Comparison of ENCODE assay signal across 14 cellular contexts in genomic region chr10:13839430-13839986, GRCh38.
A peak's percentile ranks its signal among the peaks of the same experiment; 100 is the strongest.
DNase-seq lines count a peak whose midpoint lies in the region; ATAC-seq, FAIRE-seq and TF ChIP-seq lines count a peak whose summit lies in the region.
"Had no signal": no experiment of that assay in that cellular context is flagged by ENCODE, and none has a peak within 500 bp of the region (broad histone marks: within the 10 kb centered on the region; RNA-seq: fewer than 3 reads in every experiment).

No MANE protein-coding gene starts in this region.

- peak; percentile 57 for FAIRE-seq in RCC 7860 (lab: Jason Lieb, UNC)
- FAIRE-seq: GM12892 had no signal

- peaks cover 5% of the 10 kb centered on the region for H3K4me1 Mint-ChIP-seq in stimulated activated effector memory CD8-positive, alpha-beta T cell treated with anti-CD3 and anti-CD28 coated beads, Interleukin-12 subunit alpha, Interleukin-12 subunit beta, amount 100 ng/mL, for 72 hours
- H3K4me1 Mint-ChIP-seq: natural killer cell had no signal

- H3K27me3 ChIP-seq in neuronal stem cell (ENCODE audit: control insufficient read depth in 3 of 3, insufficient read depth in 3 of 3, low read depth in 1 of 3, low read length in 3 of 3) = no peaks in the 10 kb centered on the region
- H3K27me3 ChIP-seq: adrenal gland; BLaER1 treated with 17β-estradiol and CSF1 and Interleukin-3, amounts not matched to agents 10 nM and 100 nM had no signal

- H3K4me3 Mint-ChIP-seq in stimulated activated effector memory CD8-positive, alpha-beta T cell treated with anti-CD3 and anti-CD28 coated beads, Interleukin-12 subunit alpha, Interleukin-12 subunit beta, amount 100 ng/mL, for 72 hours = no peak overlapping the region
- H3K4me3 Mint-ChIP-seq: natural killer cell had no signal

- no peak overlapping the region for H3K27ac ChIP-seq in neuronal stem cell (replicated peaks; ENCODE audit: low read length)
- H3K27ac ChIP-seq: BLaER1 treated with 17β-estradiol and CSF1 and Interleukin-3, amounts not matched to agents 10 nM and 100 nM had no signal

- no peak overlapping the region for H4K8ac ChIP-seq in neuronal stem cell (ENCODE audit: low read depth, low read length)

- H2BK5ac ChIP-seq in neuronal stem cell (ENCODE audit: low read length) = peak overlapping the region; percentile 32

- no peak overlapping the region for H2BK15ac ChIP-seq in neuronal stem cell (ENCODE audit: low read length)

- H3K4me2 ChIP-seq in neuronal stem cell (ENCODE audit: insufficient read depth, low read length, poor library complexity, severe bottlenecking) = no peak overlapping the region

- no peak overlapping the region for H2AFZ ChIP-seq in neuronal stem cell (ENCODE audit: low read length)

- H3K4me3 ChIP-seq in AG09309 (ENCODE audit: control insufficient read depth, low read depth, low read length) (no peak overlapping the region), neuronal stem cell (ENCODE audit: low read length in 2 of 2) (no peak overlapping the region)
- H3K4me3 ChIP-seq: adrenal gland; BLaER1 treated with 17β-estradiol and CSF1 and Interleukin-3, amounts not matched to agents 10 nM and 100 nM had no signal

- no CpG with 5 or more reads among the region's 9 CpGs for WGBS in neuronal stem cell (ENCODE audit: extremely low coverage in 2 of 2, insufficient read length in 2 of 2, insufficient replicate concordance in 1 of 2), 2 donors

- no peak overlapping the region for H3K27ac Mint-ChIP-seq in stimulated activated effector memory CD8-positive, alpha-beta T cell treated with anti-CD3 and anti-CD28 coated beads, Interleukin-12 subunit alpha, Interleukin-12 subunit beta, amount 100 ng/mL, for 72 hours
- H3K27ac Mint-ChIP-seq: natural killer cell had no signal

- H3K36me3 ChIP-seq in neuronal stem cell (replicated peaks in 1 of 2; ENCODE audit: control insufficient read depth in 2 of 2, insufficient read depth in 2 of 2, low read length in 2 of 2) = peaks cover 4 to 53% of the 10 kb centered on the region in 2 donors
- H3K36me3 ChIP-seq: adrenal gland; BLaER1 treated with 17β-estradiol and CSF1 and Interleukin-3, amounts not matched to agents 10 nM and 100 nM had no signal

- H3K4me1 ChIP-seq in neuronal stem cell (ENCODE audit: control insufficient read depth in 2 of 2, insufficient read depth in 1 of 2, low read depth in 1 of 2, low read length in 2 of 2) = peaks cover 5 to 10% of the 10 kb centered on the region in 2 donors

- DNase-seq in AG09309 (ENCODE audit: low read depth) = peak; percentile 35
- DNase-seq in RCC 7860 (ENCODE audit: low spot score) = peak; percentile 65
- peak; percentile 54 for DNase-seq in fibroblast of gingiva (ENCODE audit: low read depth)
- no peak for DNase-seq in neuronal stem cell (ENCODE audit: low spot score)
- DNase-seq in stimulated activated effector memory CD8-positive, alpha-beta T cell treated with anti-CD3 and anti-CD28 coated beads, Interleukin-12 subunit alpha, Interleukin-12 subunit beta, amount 100 ng/mL, for 72 hours (ENCODE audit: low spot score in 2 of 2) = no peak
- DNase-seq in UCSD-AML1 (lab: John Stamatoyannopoulos, UW; ENCODE audit: unreplicated experiment) = no peak
- DNase-seq: activated CD8-positive, alpha-beta memory T cell treated with anti-CD3 and anti-CD28 coated beads for 24 hours; natural killer cell; NCI-H2029 treated with DMSO at 0.1 percent for 48 hours had no signal

- H3K36me3 Mint-ChIP-seq in stimulated activated effector memory CD8-positive, alpha-beta T cell treated with anti-CD3 and anti-CD28 coated beads, Interleukin-12 subunit alpha, Interleukin-12 subunit beta, amount 100 ng/mL, for 72 hours = no peaks in the 10 kb centered on the region
- H3K36me3 Mint-ChIP-seq: natural killer cell had no signal

- H2BK120ac ChIP-seq in neuronal stem cell (ENCODE audit: low read depth, low read length) = peak overlapping the region; percentile 42

- no peak overlapping the region for H4K91ac ChIP-seq in neuronal stem cell (ENCODE audit: low read depth, low read length, poor library complexity)

- H3K79me1 ChIP-seq in neuronal stem cell (ENCODE audit: low read depth, low read length) = no peaks in the 10 kb centered on the region

- H3K9me3 ChIP-seq in neuronal stem cell (replicated peaks in 1 of 2; ENCODE audit: control insufficient read depth in 2 of 2, insufficient read depth in 1 of 2, low read depth in 1 of 2, low read length in 2 of 2) = peaks cover 8 to 17% of the 10 kb centered on the region in 2 donors
- H3K9me3 ChIP-seq: adrenal gland had no signal

- H3K9me3 Mint-ChIP-seq in stimulated activated effector memory CD8-positive, alpha-beta T cell treated with anti-CD3 and anti-CD28 coated beads, Interleukin-12 subunit alpha, Interleukin-12 subunit beta, amount 100 ng/mL, for 72 hours = peaks cover 2% of the 10 kb centered on the region
- H3K9me3 Mint-ChIP-seq: natural killer cell had no signal

- no peak for ATAC-seq in stimulated activated effector memory CD8-positive, alpha-beta T cell treated with anti-CD3 and anti-CD28 coated beads, Interleukin-12 subunit alpha, Interleukin-12 subunit beta, amount 100 ng/mL, for 72 hours
- ATAC-seq in HG02759 (IDR thresholded peaks at IDR 0.05; ENCODE audit: unreplicated experiment) (no peak), GM19452 (IDR thresholded peaks at IDR 0.05; ENCODE audit: unreplicated experiment) (no peak)
- ATAC-seq: natural killer cell had no signal

- H3K23ac ChIP-seq in neuronal stem cell (ENCODE audit: low read depth, low read length, poor library complexity) = no peak overlapping the region

- H3K9ac ChIP-seq in neuronal stem cell (ENCODE audit: low read depth, low read length, poor library complexity) = no peak overlapping the region
- H3K9ac ChIP-seq: BLaER1 treated with 17β-estradiol and CSF1 and Interleukin-3, amounts not matched to agents 10 nM and 100 nM had no signal

- no peak overlapping the region for H2BK12ac ChIP-seq in neuronal stem cell (ENCODE audit: low read length)

- H3K4ac ChIP-seq in neuronal stem cell (ENCODE audit: low read length) = no peak overlapping the region

- H3K18ac ChIP-seq in neuronal stem cell (ENCODE audit: low read length) = peak overlapping the region; percentile 18

- no peak for TF ChIP-seq CTCF in AG09309 (IDR thresholded peaks at IDR 0.05; ENCODE audit: control insufficient read depth, insufficient read depth, low read depth, low read length, missing control alignments)

- peak overlapping the region; percentile 63 for H3K14ac ChIP-seq in neuronal stem cell (ENCODE audit: low read length)

- no peak overlapping the region for H2AK5ac ChIP-seq in neuronal stem cell (ENCODE audit: low read depth, low read length)

Comparison
In these comparisons a context has a peak if more than half of its experiments do, and no peak if none do; other contexts are left out.
1. DNase-seq: peak in AG09309 (single experiment), RCC 7860 (single experiment) and fibroblast of gingiva (single experiment); none in neuronal stem cell (single experiment), stimulated activated effector memory CD8-positive, alpha-beta T cell treated with anti-CD3 and anti-CD28 coated beads, Interleukin-12 subunit alpha, Interleukin-12 subunit beta, amount 100 ng/mL, for 72 hours (0 of 2) and UCSD-AML1 (single experiment).